ENCODE assay signal across 2 cellular contexts in genomic region chr5:51201708-51202107, GRCh38.
TF ChIP-seq lines count a peak whose summit lies in the region.

No MANE protein-coding gene starts in this region.

TF ChIP-seq in A549, 52 proteins besides CTCF, POLR2A, EP300 and RAD21 (continued from another document):
- TF ChIP-seq ELK1 (IDR thresholded peaks at IDR 0.05; ENCODE audit: low read depth, low read length) (no peak), CBX8 (IDR thresholded peaks at IDR 0.05) (no peak), MAFK (IDR thresholded peaks at IDR 0.05; ENCODE audit: partially characterized antibody) (peak; percentile 42), RFX5 (IDR thresholded peaks at IDR 0.05) (no peak), HES2 (IDR thresholded peaks at IDR 0.05) (no peak)
TF ChIP-seq in A549: peak in this region for 1.

TF ChIP-seq in K562, 482 proteins besides CTCF, POLR2A, EP300 and RAD21 (continued from another document):
- TF ChIP-seq AFF4 (CRISPR knock-in tag; IDR thresholded peaks at IDR 0.05) (no peak), ZNF316 (IDR thresholded peaks at IDR 0.05) (peak; percentile 1; the same call in 1 of the 2 replicates), ZNF324 (CRISPR knock-in tag; IDR thresholded peaks at IDR 0.05) (no peak)
TF ChIP-seq in K562: peak in this region for 2.
